ENCODE assay signal across 2 cellular contexts in the genomic region with DNA sequence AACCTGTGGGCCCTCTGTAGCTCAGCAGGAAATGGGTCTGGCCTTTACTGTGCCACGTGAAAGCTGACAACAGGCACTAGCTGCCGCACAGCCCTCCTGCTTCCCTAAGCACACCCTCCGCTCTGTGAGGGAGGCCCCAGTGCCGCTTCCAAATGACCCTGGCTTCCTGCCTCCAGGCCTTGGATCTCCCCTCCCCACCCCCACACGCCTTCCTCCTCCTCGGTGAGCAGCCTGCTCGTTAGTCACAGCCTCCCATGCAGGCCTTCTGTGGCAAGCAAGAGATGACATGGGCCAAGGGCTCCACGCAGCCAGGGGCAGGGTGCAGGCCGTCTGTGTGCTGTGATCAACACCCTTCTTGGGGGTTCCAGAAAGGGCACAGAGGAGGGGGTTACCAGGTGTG.
A peak's percentile ranks its signal among the peaks of the same experiment; 100 is the strongest.
TF ChIP-seq lines count a peak whose summit lies in the region.

No MANE protein-coding gene starts in this region.

TF ChIP-seq in HEK293, 187 proteins besides CTCF, POLR2A, EP300 and RAD21 (continued from another document):
- TF ChIP-seq, protein P1, sequence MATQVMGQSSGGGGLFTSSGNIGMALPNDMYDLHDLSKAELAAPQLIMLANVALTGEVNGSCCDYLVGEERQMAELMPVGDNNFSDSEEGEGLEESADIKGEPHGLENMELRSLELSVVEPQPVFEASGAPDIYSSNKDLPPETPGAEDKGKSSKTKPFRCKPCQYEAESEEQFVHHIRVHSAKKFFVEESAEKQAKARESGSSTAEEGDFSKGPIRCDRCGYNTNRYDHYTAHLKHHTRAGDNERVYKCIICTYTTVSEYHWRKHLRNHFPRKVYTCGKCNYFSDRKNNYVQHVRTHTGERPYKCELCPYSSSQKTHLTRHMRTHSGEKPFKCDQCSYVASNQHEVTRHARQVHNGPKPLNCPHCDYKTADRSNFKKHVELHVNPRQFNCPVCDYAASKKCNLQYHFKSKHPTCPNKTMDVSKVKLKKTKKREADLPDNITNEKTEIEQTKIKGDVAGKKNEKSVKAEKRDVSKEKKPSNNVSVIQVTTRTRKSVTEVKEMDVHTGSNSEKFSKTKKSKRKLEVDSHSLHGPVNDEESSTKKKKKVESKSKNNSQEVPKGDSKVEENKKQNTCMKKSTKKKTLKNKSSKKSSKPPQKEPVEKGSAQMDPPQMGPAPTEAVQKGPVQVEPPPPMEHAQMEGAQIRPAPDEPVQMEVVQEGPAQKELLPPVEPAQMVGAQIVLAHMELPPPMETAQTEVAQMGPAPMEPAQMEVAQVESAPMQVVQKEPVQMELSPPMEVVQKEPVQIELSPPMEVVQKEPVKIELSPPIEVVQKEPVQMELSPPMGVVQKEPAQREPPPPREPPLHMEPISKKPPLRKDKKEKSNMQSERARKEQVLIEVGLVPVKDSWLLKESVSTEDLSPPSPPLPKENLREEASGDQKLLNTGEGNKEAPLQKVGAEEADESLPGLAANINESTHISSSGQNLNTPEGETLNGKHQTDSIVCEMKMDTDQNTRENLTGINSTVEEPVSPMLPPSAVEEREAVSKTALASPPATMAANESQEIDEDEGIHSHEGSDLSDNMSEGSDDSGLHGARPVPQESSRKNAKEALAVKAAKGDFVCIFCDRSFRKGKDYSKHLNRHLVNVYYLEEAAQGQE (tag by site-specific recombination; IDR thresholded peaks at IDR 0.05) = no peak
- no peak for TF ChIP-seq ATF2 (tag by site-specific recombination; IDR thresholded peaks at IDR 0.05; ENCODE audit: low read depth)
- no peak for TF ChIP-seq ZNF76 (tag by site-specific recombination; IDR thresholded peaks at IDR 0.05; ENCODE audit: borderline replicate concordance, low read depth)
- TF ChIP-seq EGR2 (tag by site-specific recombination; IDR thresholded peaks at IDR 0.05; ENCODE audit: low read depth) = peak; percentile 87
- peak; percentile 13; the same call in 1 of the 2 replicates for TF ChIP-seq ZIC2 (tag by site-specific recombination; IDR thresholded peaks at IDR 0.05)
- peak; percentile 88 for TF ChIP-seq ZFHX2 (tag by site-specific recombination; conservative IDR thresholded peaks at IDR 0.05)
- TF ChIP-seq ZNF48 (tag by site-specific recombination; IDR thresholded peaks at IDR 0.05) = no peak
- TF ChIP-seq ZBTB44 (tag by site-specific recombination; IDR thresholded peaks at IDR 0.05) = no peak

TF ChIP-seq in SK-N-SH, 30 proteins besides CTCF, POLR2A, EP300 and RAD21 (continued from another document):
- TF ChIP-seq SMC3 (IDR thresholded peaks at IDR 0.05; ENCODE audit: low read depth, low read length) (no peak), MEF2A (IDR thresholded peaks at IDR 0.05; ENCODE audit: borderline replicate concordance, low read depth) (no peak), FOXM1 (IDR thresholded peaks at IDR 0.05; ENCODE audit: low read depth) (no peak), USF2 (IDR thresholded peaks at IDR 0.05; ENCODE audit: borderline replicate concordance, low read depth, low read length) (no peak), NRF1 (IDR thresholded peaks at IDR 0.05; ENCODE audit: low read depth, low read length) (no peak), RFX5 (IDR thresholded peaks at IDR 0.05; ENCODE audit: low read length) (no peak), TCF12 (IDR thresholded peaks at IDR 0.05) (no peak), TAF1 (IDR thresholded peaks at IDR 0.05; ENCODE audit: borderline replicate concordance, low read depth, low read length) (no peak)
